Comparison of ENCODE assay signal across 1 cellular context in the genomic region with DNA sequence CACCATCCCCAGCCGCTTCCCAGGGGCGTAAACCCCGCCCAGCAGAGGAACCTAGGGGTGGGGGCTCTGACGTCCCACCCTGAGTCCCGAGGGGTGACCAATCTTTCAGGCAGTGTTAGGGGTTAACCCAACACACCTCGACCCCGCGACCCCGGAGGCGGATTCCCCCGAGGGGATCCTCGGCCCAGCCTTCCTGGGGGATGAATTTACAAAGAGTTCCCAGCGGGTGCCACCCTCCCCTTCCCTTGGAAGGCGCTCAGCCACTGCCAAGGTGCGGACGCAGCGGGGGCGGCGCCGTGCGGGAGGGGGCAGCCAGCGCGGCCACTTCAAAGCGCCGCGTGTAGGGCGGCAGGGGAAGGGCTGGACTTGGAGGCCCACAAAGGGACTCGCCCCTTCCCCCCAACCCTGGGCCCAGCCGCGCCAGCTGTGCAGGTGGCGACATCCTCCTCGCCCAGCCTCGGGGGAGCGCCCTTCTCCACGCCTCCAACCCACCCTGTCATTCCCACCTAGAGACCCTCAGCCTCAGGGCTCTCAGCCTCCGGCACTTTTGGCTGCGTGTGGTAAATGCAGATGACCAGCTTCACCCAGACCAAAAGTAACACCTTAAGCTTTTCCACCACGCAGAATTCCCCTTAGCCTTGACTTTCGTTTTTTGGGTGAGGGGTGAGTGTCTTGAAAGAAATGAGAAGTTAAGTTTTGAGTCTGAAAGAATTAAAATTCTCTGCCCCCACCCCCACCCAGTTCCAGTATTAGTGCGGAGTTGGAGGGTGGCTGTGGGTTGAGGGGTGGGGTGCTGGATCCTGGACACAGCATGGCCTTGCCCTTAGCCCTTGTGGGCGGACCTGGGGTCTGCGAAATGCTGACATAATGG.
TF ChIP-seq lines count a peak whose summit lies in the region.

No MANE protein-coding gene starts in this region.

TF ChIP-seq in WTC11, 78 proteins besides CTCF, POLR2A, EP300 and RAD21 (continued from another document):
- TF ChIP-seq, protein P1, sequence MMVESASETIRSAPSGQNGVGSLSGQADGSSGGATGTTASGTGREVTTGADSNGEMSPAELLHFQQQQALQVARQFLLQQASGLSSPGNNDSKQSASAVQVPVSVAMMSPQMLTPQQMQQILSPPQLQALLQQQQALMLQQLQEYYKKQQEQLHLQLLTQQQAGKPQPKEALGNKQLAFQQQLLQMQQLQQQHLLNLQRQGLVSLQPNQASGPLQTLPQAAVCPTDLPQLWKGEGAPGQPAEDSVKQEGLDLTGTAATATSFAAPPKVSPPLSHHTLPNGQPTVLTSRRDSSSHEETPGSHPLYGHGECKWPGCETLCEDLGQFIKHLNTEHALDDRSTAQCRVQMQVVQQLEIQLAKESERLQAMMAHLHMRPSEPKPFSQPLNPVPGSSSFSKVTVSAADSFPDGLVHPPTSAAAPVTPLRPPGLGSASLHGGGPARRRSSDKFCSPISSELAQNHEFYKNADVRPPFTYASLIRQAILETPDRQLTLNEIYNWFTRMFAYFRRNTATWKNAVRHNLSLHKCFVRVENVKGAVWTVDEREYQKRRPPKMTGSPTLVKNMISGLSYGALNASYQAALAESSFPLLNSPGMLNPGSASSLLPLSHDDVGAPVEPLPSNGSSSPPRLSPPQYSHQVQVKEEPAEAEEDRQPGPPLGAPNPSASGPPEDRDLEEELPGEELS (CRISPR knock-in tag; IDR thresholded peaks at IDR 0.05) = 0 out of 2 replicates have a peak, but pooled peaks have one; percentile 58
- no peak for TF ChIP-seq PRRX2 (CRISPR knock-in tag; IDR thresholded peaks at IDR 0.05)
- TF ChIP-seq SMAD3 (CRISPR knock-in tag; IDR thresholded peaks at IDR 0.05; ENCODE audit: borderline replicate concordance) = no peak
- TF ChIP-seq ZNF671 (CRISPR knock-in tag; IDR thresholded peaks at IDR 0.05) = no peak
- TF ChIP-seq FOXK1 (CRISPR knock-in tag; IDR thresholded peaks at IDR 0.05) = peak; percentile 52; the same call in 1 of the 2 replicates
- TF ChIP-seq IRF2 (CRISPR knock-in tag; IDR thresholded peaks at IDR 0.05; ENCODE audit: borderline replicate concordance, low read depth) = no peak
- no peak for TF ChIP-seq GTF2I (CRISPR knock-in tag; conservative IDR thresholded peaks at IDR 0.05)
- no peak for TF ChIP-seq TEAD4 (CRISPR knock-in tag; IDR thresholded peaks at IDR 0.05)
- TF ChIP-seq EMX1 (CRISPR knock-in tag; IDR thresholded peaks at IDR 0.05) = no peak
- TF ChIP-seq, protein P2, sequence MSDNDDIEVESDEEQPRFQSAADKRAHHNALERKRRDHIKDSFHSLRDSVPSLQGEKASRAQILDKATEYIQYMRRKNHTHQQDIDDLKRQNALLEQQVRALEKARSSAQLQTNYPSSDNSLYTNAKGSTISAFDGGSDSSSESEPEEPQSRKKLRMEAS (CRISPR knock-in tag; IDR thresholded peaks at IDR 0.05) = peak; percentile 45
- no peak for TF ChIP-seq MXD4 (CRISPR knock-in tag; IDR thresholded peaks at IDR 0.05; ENCODE audit: borderline replicate concordance)
- TF ChIP-seq SOX15 (CRISPR knock-in tag; IDR thresholded peaks at IDR 0.05) = no peak
- TF ChIP-seq ZBTB21 (CRISPR knock-in tag; IDR thresholded peaks at IDR 0.05; ENCODE audit: borderline replicate concordance) = 0 out of 2 replicates have a peak, but pooled peaks have one; percentile 26
- TF ChIP-seq, protein P3, sequence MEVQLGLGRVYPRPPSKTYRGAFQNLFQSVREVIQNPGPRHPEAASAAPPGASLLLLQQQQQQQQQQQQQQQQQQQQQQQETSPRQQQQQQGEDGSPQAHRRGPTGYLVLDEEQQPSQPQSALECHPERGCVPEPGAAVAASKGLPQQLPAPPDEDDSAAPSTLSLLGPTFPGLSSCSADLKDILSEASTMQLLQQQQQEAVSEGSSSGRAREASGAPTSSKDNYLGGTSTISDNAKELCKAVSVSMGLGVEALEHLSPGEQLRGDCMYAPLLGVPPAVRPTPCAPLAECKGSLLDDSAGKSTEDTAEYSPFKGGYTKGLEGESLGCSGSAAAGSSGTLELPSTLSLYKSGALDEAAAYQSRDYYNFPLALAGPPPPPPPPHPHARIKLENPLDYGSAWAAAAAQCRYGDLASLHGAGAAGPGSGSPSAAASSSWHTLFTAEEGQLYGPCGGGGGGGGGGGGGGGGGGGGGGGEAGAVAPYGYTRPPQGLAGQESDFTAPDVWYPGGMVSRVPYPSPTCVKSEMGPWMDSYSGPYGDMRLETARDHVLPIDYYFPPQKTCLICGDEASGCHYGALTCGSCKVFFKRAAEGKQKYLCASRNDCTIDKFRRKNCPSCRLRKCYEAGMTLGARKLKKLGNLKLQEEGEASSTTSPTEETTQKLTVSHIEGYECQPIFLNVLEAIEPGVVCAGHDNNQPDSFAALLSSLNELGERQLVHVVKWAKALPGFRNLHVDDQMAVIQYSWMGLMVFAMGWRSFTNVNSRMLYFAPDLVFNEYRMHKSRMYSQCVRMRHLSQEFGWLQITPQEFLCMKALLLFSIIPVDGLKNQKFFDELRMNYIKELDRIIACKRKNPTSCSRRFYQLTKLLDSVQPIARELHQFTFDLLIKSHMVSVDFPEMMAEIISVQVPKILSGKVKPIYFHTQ (CRISPR knock-in tag; IDR thresholded peaks at IDR 0.05) = no peak
- TF ChIP-seq ZNF416 (CRISPR knock-in tag; IDR thresholded peaks at IDR 0.05) = no peak
- peak; percentile 56; the same call in 1 of the 2 replicates for TF ChIP-seq FOXP1 (CRISPR knock-in tag; IDR thresholded peaks at IDR 0.05; ENCODE audit: borderline replicate concordance)
- no peak for TF ChIP-seq CREB1 (CRISPR knock-in tag; IDR thresholded peaks at IDR 0.05)
- TF ChIP-seq NR3C1 (CRISPR knock-in tag; conservative IDR thresholded peaks at IDR 0.05; ENCODE audit: low read depth) = no peak
- TF ChIP-seq, protein P4, sequence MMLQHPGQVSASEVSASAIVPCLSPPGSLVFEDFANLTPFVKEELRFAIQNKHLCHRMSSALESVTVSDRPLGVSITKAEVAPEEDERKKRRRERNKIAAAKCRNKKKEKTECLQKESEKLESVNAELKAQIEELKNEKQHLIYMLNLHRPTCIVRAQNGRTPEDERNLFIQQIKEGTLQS (CRISPR knock-in tag; conservative IDR thresholded peaks at IDR 0.05) = no peak
- no peak for TF ChIP-seq NR1H2 (CRISPR knock-in tag; IDR thresholded peaks at IDR 0.05)
- no peak for TF ChIP-seq ATF1 (CRISPR knock-in tag; IDR thresholded peaks at IDR 0.05)
- TF ChIP-seq GRHL2 (CRISPR knock-in tag; IDR thresholded peaks at IDR 0.05; ENCODE audit: insufficient replicate concordance, severe bottlenecking) = no peak
- TF ChIP-seq, protein P5, sequence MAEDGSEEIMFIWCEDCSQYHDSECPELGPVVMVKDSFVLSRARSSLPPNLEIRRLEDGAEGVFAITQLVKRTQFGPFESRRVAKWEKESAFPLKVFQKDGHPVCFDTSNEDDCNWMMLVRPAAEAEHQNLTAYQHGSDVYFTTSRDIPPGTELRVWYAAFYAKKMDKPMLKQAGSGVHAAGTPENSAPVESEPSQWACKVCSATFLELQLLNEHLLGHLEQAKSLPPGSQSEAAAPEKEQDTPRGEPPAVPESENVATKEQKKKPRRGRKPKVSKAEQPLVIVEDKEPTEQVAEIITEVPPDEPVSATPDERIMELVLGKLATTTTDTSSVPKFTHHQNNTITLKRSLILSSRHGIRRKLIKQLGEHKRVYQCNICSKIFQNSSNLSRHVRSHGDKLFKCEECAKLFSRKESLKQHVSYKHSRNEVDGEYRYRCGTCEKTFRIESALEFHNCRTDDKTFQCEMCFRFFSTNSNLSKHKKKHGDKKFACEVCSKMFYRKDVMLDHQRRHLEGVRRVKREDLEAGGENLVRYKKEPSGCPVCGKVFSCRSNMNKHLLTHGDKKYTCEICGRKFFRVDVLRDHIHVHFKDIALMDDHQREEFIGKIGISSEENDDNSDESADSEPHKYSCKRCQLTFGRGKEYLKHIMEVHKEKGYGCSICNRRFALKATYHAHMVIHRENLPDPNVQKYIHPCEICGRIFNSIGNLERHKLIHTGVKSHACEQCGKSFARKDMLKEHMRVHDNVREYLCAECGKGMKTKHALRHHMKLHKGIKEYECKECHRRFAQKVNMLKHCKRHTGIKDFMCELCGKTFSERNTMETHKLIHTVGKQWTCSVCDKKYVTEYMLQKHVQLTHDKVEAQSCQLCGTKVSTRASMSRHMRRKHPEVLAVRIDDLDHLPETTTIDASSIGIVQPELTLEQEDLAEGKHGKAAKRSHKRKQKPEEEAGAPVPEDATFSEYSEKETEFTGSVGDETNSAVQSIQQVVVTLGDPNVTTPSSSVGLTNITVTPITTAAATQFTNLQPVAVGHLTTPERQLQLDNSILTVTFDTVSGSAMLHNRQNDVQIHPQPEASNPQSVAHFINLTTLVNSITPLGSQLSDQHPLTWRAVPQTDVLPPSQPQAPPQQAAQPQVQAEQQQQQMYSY (CRISPR knock-in tag; IDR thresholded peaks at IDR 0.05) = no peak
- TF ChIP-seq, protein P6, sequence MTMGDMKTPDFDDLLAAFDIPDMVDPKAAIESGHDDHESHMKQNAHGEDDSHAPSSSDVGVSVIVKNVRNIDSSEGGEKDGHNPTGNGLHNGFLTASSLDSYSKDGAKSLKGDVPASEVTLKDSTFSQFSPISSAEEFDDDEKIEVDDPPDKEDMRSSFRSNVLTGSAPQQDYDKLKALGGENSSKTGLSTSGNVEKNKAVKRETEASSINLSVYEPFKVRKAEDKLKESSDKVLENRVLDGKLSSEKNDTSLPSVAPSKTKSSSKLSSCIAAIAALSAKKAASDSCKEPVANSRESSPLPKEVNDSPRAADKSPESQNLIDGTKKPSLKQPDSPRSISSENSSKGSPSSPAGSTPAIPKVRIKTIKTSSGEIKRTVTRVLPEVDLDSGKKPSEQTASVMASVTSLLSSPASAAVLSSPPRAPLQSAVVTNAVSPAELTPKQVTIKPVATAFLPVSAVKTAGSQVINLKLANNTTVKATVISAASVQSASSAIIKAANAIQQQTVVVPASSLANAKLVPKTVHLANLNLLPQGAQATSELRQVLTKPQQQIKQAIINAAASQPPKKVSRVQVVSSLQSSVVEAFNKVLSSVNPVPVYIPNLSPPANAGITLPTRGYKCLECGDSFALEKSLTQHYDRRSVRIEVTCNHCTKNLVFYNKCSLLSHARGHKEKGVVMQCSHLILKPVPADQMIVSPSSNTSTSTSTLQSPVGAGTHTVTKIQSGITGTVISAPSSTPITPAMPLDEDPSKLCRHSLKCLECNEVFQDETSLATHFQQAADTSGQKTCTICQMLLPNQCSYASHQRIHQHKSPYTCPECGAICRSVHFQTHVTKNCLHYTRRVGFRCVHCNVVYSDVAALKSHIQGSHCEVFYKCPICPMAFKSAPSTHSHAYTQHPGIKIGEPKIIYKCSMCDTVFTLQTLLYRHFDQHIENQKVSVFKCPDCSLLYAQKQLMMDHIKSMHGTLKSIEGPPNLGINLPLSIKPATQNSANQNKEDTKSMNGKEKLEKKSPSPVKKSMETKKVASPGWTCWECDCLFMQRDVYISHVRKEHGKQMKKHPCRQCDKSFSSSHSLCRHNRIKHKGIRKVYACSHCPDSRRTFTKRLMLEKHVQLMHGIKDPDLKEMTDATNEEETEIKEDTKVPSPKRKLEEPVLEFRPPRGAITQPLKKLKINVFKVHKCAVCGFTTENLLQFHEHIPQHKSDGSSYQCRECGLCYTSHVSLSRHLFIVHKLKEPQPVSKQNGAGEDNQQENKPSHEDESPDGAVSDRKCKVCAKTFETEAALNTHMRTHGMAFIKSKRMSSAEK (CRISPR knock-in tag; IDR thresholded peaks at IDR 0.05; ENCODE audit: borderline replicate concordance) = no peak
- no peak for TF ChIP-seq RORB (CRISPR knock-in tag; IDR thresholded peaks at IDR 0.05)
- TF ChIP-seq ESRRA (CRISPR knock-in tag; IDR thresholded peaks at IDR 0.05; ENCODE audit: borderline replicate concordance) = no peak
TF ChIP-seq in WTC11: peak in this region for 8.
